ENCODE assay signal across 12 cellular contexts in the genomic region with DNA sequence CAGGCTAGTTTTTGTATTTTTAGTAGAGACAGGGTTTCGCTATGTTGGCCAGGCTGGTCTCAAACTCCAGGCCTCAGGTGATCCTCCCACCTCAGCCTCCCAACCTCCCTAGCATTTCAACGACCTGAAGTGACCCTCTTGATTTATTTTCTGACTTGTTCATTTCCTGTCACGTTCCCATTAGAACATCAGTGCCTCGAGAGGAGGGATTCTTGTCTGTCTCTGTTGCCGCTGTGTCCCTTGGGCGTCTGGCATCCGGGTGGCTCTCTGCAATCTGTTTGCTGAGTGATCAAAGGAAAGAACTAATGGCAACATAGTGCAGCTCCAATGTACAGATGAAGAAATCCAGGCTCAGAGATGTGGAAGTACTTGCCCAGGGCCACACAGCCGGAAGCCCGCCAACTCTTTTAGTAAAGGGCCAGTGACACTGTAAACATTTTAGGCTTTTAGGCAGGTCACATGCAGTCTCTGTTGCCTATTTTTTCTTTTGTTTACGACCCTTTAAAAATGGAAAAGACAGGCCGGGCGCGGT. TPM values are rescaled to one million over a fixed set of nuclear protein-coding genes. Genes with fewer than 3 reads are reported as not detected.
A peak's percentile ranks its signal among the peaks of the same experiment; 100 is the strongest.
DNase-seq lines count a peak whose midpoint lies in the region; ATAC-seq and TF ChIP-seq lines count a peak whose summit lies in the region.
"Had no signal": no experiment of that assay in that cellular context is flagged by ENCODE, and none has a peak within 500 bp of the region (broad histone marks: within the 10 kb centered on the region; RNA-seq: fewer than 3 reads in every experiment).

No MANE protein-coding gene starts in this region.

- 70 to 100% methylated on average over 1 to 13 of the region's 13 CpGs for WGBS in gastroesophageal sphincter (ENCODE audit: low coverage in 1 of 2), 2 donors

- peaks cover 0 to 46% of the 10 kb centered on the region in 2 donors for H3K36me3 ChIP-seq in gastroesophageal sphincter
- peaks cover 0 to 27% (median 5%) of the 10 kb centered on the region in 5 donors for H3K36me3 ChIP-seq in subcutaneous abdominal adipose tissue (ENCODE audit: control insufficient read depth in 5 of 5, insufficient read depth in 5 of 5, low read length in 5 of 5)
- no peaks in the 10 kb centered on the region for H3K36me3 ChIP-seq in right atrium auricular region
- H3K36me3 ChIP-seq: ovary had no signal

- H3K4me1 ChIP-seq in gastroesophageal sphincter (peaks cover 0 to 82% (median 20%) of the 10 kb centered on the region in 3 donors), subcutaneous abdominal adipose tissue (ENCODE audit: control insufficient read depth in 5 of 5, insufficient read depth in 5 of 5, low read length in 5 of 5) (peaks cover 1 to 17% (median 13%) of the 10 kb centered on the region in 5 donors), right atrium auricular region (peaks cover 0 to 20% of the 10 kb centered on the region in 2 donors)

- no peak overlapping the region for H3K9ac ChIP-seq in subcutaneous abdominal adipose tissue (ENCODE audit: low read length in 5 of 5)

- DNase-seq in EH (ENCODE audit: low read depth), result peak; percentile 25
- DNase-seq in NCI-H2029 treated with DMSO at 0.1 percent for 48 hours (lab: John Stamatoyannopoulos, UW), result peak; percentile 93
- DNase-seq in right atrium auricular region (ENCODE audit: low spot score), result no peak
- DNase-seq in RPMI8226, result no peak
- DNase-seq in medulla oblongata (ENCODE audit: extremely low spot score), result no peak
- DNase-seq: activated CD4-positive, alpha-beta memory T cell treated with anti-CD3 and anti-CD28 coated beads, Interleukin-2, amount 10 ng/mL, durations not matched to agents 7 days and 5 days; MM.1S; mucosa of descending colon; ovary had no signal

- no peak for TF ChIP-seq POLR2A in gastroesophageal sphincter (IDR thresholded peaks at IDR 0.05)

- H3K4me3 ChIP-seq in gastroesophageal sphincter, result no peak overlapping the region
- H3K4me3 ChIP-seq in subcutaneous abdominal adipose tissue (ENCODE audit: low read depth in 1 of 5, low read length in 5 of 5), result no peak overlapping the region
- no peak overlapping the region for H3K4me3 ChIP-seq in right atrium auricular region
- H3K4me3 ChIP-seq: mucosa of descending colon, ovary had no signal

- no peaks in the 10 kb centered on the region for H3K9me3 ChIP-seq in gastroesophageal sphincter
- H3K9me3 ChIP-seq in subcutaneous abdominal adipose tissue (ENCODE audit: control insufficient read depth in 5 of 5, low read length in 5 of 5), result no peaks in the 10 kb centered on the region
- no peaks in the 10 kb centered on the region for H3K9me3 ChIP-seq in right atrium auricular region
- H3K9me3 ChIP-seq: mucosa of descending colon, ovary had no signal

- ATAC-seq in gastroesophageal sphincter, result no peak
- ATAC-seq in GM19328 (IDR thresholded peaks at IDR 0.05; ENCODE audit: unreplicated experiment), result no peak
- ATAC-seq: mucosa of descending colon had no signal

- H3K27ac ChIP-seq in gastroesophageal sphincter (peak overlapping the region in 3 of 4 donors; percentile 96 to 100 (median 100)), subcutaneous abdominal adipose tissue (ENCODE audit: low read depth, low read length) (peak overlapping the region; percentile 10), right atrium auricular region (peak overlapping the region in 1 of 2 donors; percentile 34)
- H3K27ac ChIP-seq: ovary had no signal

- no peak for TF ChIP-seq CTCF in gastroesophageal sphincter (IDR thresholded peaks at IDR 0.05)
- TF ChIP-seq CTCF in right atrium auricular region (IDR thresholded peaks at IDR 0.05), result no peak

- no peak for TF ChIP-seq EP300 in gastroesophageal sphincter (IDR thresholded peaks at IDR 0.05)

- H3K27me3 ChIP-seq in gastroesophageal sphincter (no peaks in the 10 kb centered on the region), subcutaneous abdominal adipose tissue (ENCODE audit: control insufficient read depth in 5 of 5, insufficient read depth in 4 of 5, low read length in 5 of 5) (no peaks in the 10 kb centered on the region), right atrium auricular region (no peaks in the 10 kb centered on the region)
- H3K27me3 ChIP-seq: ovary had no signal

RNA-seq across cellular contexts. Expression of gene NFIC, which starts 47.5 kb away (rescaled TPM):
- total RNA-seq in gastroesophageal sphincter, result 100 to 1,000 TPM; 125 to 285 (median 155) TPM
- total RNA-seq in right atrium auricular region, result 100 to 1,000 TPM; 111 to 196 TPM

Comparison
In these comparisons a context has a peak if more than half of its experiments do, and no peak if none do; other contexts are left out.
1. DNase-seq: peak in EH (single experiment) and NCI-H2029 treated with DMSO at 0.1 percent for 48 hours (single experiment); none in right atrium auricular region (single experiment), RPMI8226 (single experiment) and medulla oblongata (single experiment).